In the genomic region with DNA sequence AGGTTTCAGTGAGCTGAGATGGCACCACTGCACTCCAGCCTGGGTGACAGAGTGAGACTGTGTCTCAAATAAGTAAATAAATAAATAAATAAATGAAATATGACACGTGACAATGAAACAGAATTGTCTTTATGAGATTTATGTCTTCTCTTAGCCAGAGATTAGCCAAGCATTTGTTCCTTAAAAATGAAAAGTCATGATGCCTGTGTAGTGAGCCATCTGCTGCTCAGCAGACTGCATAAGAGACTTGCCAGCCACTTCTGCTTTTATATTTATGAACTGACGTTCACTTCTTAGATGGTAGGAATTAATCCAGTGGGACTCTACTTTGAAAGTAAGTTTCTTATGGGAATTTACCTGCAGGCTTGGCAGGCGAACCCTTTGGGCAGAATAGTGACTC, we compare ENCODE assay signal across 1 cellular context.
TF ChIP-seq lines count a peak whose summit lies in the region.

No MANE protein-coding gene starts in this region.

TF ChIP-seq in K562, 482 proteins besides CTCF, POLR2A, EP300 and RAD21 (continued from another document):
- TF ChIP-seq, protein P1, sequence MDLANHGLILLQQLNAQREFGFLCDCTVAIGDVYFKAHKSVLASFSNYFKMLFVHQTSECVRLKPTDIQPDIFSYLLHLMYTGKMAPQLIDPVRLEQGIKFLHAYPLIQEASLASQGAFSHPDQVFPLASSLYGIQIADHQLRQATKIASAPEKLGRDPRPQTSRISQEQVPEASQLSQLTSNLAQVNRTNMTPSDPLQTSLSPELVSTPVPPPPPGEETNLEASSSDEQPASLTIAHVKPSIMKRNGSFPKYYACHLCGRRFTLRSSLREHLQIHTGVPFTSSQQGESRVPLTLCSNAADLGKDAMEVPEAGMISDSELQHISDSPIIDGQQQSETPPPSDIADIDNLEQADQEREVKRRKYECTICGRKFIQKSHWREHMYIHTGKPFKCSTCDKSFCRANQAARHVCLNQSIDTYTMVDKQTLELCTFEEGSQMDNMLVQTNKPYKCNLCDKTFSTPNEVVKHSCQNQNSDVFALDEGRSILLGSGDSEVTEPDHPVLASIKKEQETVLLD (IDR thresholded peaks at IDR 0.05), result no peak
- TF ChIP-seq, protein P2, sequence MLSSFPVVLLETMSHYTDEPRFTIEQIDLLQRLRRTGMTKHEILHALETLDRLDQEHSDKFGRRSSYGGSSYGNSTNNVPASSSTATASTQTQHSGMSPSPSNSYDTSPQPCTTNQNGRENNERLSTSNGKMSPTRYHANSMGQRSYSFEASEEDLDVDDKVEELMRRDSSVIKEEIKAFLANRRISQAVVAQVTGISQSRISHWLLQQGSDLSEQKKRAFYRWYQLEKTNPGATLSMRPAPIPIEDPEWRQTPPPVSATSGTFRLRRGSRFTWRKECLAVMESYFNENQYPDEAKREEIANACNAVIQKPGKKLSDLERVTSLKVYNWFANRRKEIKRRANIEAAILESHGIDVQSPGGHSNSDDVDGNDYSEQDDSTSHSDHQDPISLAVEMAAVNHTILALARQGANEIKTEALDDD (IDR thresholded peaks at IDR 0.05), result no peak
- TF ChIP-seq MAFF (IDR thresholded peaks at IDR 0.05; ENCODE audit: low read length) (peak; percentile 13; the same call in 1 of the 2 replicates), SPI1 (IDR thresholded peaks at IDR 0.05; ENCODE audit: borderline replicate concordance, low read depth, low read length) (peak; percentile 92), CEBPG (CRISPR knock-in tag; IDR thresholded peaks at IDR 0.05) (no peak), CEBPG (tag; conservative IDR thresholded peaks at IDR 0.05 in 1 of 2, IDR thresholded peaks at IDR 0.05 in 1 of 2) (no peak), YBX1 (IDR thresholded peaks at IDR 0.05) (no peak), NRF1 (conservative IDR thresholded peaks at IDR 0.05 in 1 of 2, IDR thresholded peaks at IDR 0.05 in 1 of 2) (no peak), PCBP2 (IDR thresholded peaks at IDR 0.05; ENCODE audit: low read depth, low read length, poor library complexity, severe bottlenecking) (no peak), ZNF507 (tag; conservative IDR thresholded peaks at IDR 0.05) (no peak), PHB (CRISPR knock-in tag; IDR thresholded peaks at IDR 0.05) (no peak), MEIS2 (IDR thresholded peaks at IDR 0.05; ENCODE audit: partially characterized antibody) (peak; percentile 81), SOX6 (IDR thresholded peaks at IDR 0.05) (peak; percentile 71; the same call in 1 of the 2 replicates), BHLHE40 (IDR thresholded peaks at IDR 0.05; ENCODE audit: low read length) (0 out of 2 replicates have a peak, but pooled peaks have one; percentile 9), RAD51 (IDR thresholded peaks at IDR 0.05; ENCODE audit: borderline replicate concordance, low read depth) (peak; percentile 38; the same call in 1 of the 2 replicates), JUNB (CRISPR knock-in tag; conservative IDR thresholded peaks at IDR 0.05) (no peak)
- TF ChIP-seq, protein P3, sequence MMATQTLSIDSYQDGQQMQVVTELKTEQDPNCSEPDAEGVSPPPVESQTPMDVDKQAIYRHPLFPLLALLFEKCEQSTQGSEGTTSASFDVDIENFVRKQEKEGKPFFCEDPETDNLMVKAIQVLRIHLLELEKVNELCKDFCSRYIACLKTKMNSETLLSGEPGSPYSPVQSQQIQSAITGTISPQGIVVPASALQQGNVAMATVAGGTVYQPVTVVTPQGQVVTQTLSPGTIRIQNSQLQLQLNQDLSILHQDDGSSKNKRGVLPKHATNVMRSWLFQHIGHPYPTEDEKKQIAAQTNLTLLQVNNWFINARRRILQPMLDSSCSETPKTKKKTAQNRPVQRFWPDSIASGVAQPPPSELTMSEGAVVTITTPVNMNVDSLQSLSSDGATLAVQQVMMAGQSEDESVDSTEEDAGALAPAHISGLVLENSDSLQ (IDR thresholded peaks at IDR 0.05), result peak; percentile 27
- TF ChIP-seq, protein P4, sequence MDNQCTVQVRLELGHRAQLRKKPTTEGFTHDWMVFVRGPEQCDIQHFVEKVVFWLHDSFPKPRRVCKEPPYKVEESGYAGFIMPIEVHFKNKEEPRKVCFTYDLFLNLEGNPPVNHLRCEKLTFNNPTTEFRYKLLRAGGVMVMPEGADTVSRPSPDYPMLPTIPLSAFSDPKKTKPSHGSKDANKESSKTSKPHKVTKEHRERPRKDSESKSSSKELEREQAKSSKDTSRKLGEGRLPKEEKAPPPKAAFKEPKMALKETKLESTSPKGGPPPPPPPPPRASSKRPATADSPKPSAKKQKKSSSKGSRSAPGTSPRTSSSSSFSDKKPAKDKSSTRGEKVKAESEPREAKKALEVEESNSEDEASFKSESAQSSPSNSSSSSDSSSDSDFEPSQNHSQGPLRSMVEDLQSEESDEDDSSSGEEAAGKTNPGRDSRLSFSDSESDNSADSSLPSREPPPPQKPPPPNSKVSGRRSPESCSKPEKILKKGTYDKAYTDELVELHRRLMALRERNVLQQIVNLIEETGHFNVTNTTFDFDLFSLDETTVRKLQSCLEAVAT (IDR thresholded peaks at IDR 0.05), result no peak
- TF ChIP-seq, protein P5, sequence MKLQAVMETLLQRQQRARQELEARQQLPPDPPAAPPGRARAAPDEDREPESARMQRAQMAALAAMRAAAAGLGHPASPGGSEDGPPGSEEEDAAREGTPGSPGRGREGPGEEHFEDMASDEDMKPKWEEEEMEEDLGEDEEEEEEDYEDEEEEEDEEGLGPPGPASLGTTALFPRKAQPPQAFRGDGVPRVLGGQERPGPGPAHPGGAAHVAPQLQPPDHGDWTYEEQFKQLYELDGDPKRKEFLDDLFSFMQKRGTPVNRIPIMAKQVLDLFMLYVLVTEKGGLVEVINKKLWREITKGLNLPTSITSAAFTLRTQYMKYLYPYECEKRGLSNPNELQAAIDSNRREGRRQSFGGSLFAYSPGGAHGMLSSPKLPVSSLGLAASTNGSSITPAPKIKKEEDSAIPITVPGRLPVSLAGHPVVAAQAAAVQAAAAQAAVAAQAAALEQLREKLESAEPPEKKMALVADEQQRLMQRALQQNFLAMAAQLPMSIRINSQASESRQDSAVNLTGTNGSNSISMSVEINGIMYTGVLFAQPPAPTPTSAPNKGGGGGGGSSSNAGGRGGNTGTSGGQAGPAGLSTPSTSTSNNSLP (IDR thresholded peaks at IDR 0.05; ENCODE audit: borderline replicate concordance, low read depth, low read length), result no peak
- TF ChIP-seq, protein P6, sequence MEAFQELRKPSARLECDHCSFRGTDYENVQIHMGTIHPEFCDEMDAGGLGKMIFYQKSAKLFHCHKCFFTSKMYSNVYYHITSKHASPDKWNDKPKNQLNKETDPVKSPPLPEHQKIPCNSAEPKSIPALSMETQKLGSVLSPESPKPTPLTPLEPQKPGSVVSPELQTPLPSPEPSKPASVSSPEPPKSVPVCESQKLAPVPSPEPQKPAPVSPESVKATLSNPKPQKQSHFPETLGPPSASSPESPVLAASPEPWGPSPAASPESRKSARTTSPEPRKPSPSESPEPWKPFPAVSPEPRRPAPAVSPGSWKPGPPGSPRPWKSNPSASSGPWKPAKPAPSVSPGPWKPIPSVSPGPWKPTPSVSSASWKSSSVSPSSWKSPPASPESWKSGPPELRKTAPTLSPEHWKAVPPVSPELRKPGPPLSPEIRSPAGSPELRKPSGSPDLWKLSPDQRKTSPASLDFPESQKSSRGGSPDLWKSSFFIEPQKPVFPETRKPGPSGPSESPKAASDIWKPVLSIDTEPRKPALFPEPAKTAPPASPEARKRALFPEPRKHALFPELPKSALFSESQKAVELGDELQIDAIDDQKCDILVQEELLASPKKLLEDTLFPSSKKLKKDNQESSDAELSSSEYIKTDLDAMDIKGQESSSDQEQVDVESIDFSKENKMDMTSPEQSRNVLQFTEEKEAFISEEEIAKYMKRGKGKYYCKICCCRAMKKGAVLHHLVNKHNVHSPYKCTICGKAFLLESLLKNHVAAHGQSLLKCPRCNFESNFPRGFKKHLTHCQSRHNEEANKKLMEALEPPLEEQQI (IDR thresholded peaks at IDR 0.05), result no peak
- TF ChIP-seq, protein P7, sequence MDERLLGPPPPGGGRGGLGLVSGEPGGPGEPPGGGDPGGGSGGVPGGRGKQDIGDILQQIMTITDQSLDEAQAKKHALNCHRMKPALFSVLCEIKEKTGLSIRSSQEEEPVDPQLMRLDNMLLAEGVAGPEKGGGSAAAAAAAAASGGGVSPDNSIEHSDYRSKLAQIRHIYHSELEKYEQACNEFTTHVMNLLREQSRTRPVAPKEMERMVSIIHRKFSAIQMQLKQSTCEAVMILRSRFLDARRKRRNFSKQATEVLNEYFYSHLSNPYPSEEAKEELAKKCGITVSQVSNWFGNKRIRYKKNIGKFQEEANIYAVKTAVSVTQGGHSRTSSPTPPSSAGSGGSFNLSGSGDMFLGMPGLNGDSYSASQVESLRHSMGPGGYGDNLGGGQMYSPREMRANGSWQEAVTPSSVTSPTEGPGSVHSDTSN (CRISPR knock-in tag; IDR thresholded peaks at IDR 0.05; ENCODE audit: low read depth), result no peak
- TF ChIP-seq, protein P7 (tag; conservative IDR thresholded peaks at IDR 0.05; ENCODE audit: low read depth), result peak; percentile 88
- TF ChIP-seq, protein P8, sequence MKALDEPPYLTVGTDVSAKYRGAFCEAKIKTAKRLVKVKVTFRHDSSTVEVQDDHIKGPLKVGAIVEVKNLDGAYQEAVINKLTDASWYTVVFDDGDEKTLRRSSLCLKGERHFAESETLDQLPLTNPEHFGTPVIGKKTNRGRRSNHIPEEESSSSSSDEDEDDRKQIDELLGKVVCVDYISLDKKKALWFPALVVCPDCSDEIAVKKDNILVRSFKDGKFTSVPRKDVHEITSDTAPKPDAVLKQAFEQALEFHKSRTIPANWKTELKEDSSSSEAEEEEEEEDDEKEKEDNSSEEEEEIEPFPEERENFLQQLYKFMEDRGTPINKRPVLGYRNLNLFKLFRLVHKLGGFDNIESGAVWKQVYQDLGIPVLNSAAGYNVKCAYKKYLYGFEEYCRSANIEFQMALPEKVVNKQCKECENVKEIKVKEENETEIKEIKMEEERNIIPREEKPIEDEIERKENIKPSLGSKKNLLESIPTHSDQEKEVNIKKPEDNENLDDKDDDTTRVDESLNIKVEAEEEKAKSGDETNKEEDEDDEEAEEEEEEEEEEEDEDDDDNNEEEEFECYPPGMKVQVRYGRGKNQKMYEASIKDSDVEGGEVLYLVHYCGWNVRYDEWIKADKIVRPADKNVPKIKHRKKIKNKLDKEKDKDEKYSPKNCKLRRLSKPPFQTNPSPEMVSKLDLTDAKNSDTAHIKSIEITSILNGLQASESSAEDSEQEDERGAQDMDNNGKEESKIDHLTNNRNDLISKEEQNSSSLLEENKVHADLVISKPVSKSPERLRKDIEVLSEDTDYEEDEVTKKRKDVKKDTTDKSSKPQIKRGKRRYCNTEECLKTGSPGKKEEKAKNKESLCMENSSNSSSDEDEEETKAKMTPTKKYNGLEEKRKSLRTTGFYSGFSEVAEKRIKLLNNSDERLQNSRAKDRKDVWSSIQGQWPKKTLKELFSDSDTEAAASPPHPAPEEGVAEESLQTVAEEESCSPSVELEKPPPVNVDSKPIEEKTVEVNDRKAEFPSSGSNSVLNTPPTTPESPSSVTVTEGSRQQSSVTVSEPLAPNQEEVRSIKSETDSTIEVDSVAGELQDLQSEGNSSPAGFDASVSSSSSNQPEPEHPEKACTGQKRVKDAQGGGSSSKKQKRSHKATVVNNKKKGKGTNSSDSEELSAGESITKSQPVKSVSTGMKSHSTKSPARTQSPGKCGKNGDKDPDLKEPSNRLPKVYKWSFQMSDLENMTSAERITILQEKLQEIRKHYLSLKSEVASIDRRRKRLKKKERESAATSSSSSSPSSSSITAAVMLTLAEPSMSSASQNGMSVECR (CRISPR knock-in tag; IDR thresholded peaks at IDR 0.05), result no peak
